Comparison of ENCODE assay signal across 18 cellular contexts in genomic region chr20:24241466-24241865, GRCh38.
"Had no signal": no experiment of that assay in that cellular context is flagged by ENCODE, and none has a peak within 500 bp of the region (broad histone marks: within the 10 kb centered on the region; RNA-seq: fewer than 3 reads in every experiment).

No MANE protein-coding gene starts in this region.

- H3K27ac ChIP-seq: coronary artery, heart right ventricle, pancreas, stomach, thoracic aorta, transverse colon had no signal

- H3K27me3 ChIP-seq: transverse colon had no signal

- H3K9me3 ChIP-seq: heart right ventricle, pancreas, stomach, thoracic aorta, transverse colon had no signal

- H3K36me3 ChIP-seq: heart right ventricle, pancreas, stomach, thoracic aorta, transverse colon had no signal

- DNase-seq: effector CD4-positive, alpha-beta T cell; endodermal cell; heart right ventricle; hypothalamus; kidney glomerular epithelial cell; natural killer cell; occipital lobe; pancreas; right cardiac atrium; small intestine; stimulated activated CD4-positive, alpha-beta T cell treated with anti-CD3 and anti-CD28 coated beads, Interleukin-12 subunit alpha, Interleukin-12 subunit beta, amount 100 ng/mL, for 4 hours; stimulated activated naive CD4-positive, alpha-beta T cell; stomach; substantia nigra; transverse colon had no signal

- H3K4me3 Mint-ChIP-seq: endodermal cell, natural killer cell had no signal

- H3K4me1 Mint-ChIP-seq: endodermal cell, natural killer cell had no signal

- H3K9me3 Mint-ChIP-seq: endodermal cell, natural killer cell had no signal

- H3K4me1 ChIP-seq: heart right ventricle, pancreas, stomach, transverse colon had no signal

- H3K27ac Mint-ChIP-seq: endodermal cell, natural killer cell, progenitor cell of endocrine pancreas had no signal

- H3K4me3 ChIP-seq: coronary artery, heart right ventricle, pancreas, stomach, thoracic aorta, transverse colon had no signal

- H3K36me3 Mint-ChIP-seq: natural killer cell had no signal
